13 cellular contexts compared by ENCODE assay signal in genomic region chr9:70415476-70415875, GRCh38. TPM values are rescaled to one million over a fixed set of nuclear protein-coding genes. Genes with fewer than 3 reads are reported as not detected.
DNase-seq lines count a peak whose midpoint lies in the region; ATAC-seq and TF ChIP-seq lines count a peak whose summit lies in the region.
"Had no signal": no experiment of that assay in that cellular context is flagged by ENCODE, and none has a peak within 500 bp of the region (broad histone marks: within the 10 kb centered on the region; RNA-seq: fewer than 3 reads in every experiment).

No MANE protein-coding gene starts in this region.

- ATAC-seq in HG03457 (IDR thresholded peaks at IDR 0.05; ENCODE audit: unreplicated experiment), result no peak
- ATAC-seq: natural killer cell had no signal

- peaks cover 40% of the 10 kb centered on the region for H3K4me1 ChIP-seq in CD8-positive, alpha-beta memory T cell (ENCODE audit: insufficient read depth, low read length)
- H3K4me1 ChIP-seq in adrenal gland (replicated peaks in 1 of 2), result peaks cover 29 to 47% of the 10 kb centered on the region in 2 donors
- peaks cover 0 to 44% (median 8%) of the 10 kb centered on the region in 4 donors for H3K4me1 ChIP-seq in liver (ENCODE audit: control insufficient read depth in 4 of 4, insufficient read depth in 4 of 4, low read length in 3 of 4)
- H3K4me1 ChIP-seq in stomach, result peaks cover 23 to 42% (median 40%) of the 10 kb centered on the region in 4 donors

- intact Hi-C loops in adrenal gland (cut with DNase I), result loop anchor here in 1 of 2 donors (10.0 kb wide), 1 partner anchor 189 kb away; no protein-coding TSS in a partner anchor
- intact Hi-C loops in stomach (cut with DNase I; ENCODE audit: low total_unique reads), result no loop called here
- intact Hi-C loops in activated T-helper 1 cell treated with anti-CD3 and anti-CD28 coated beads, Interleukin-12 subunit alpha, Interleukin-12 subunit beta, Interleukin-2, Interleukin-4 antibody, amounts not matched to agents 30 ng/mL and 10 ng/mL and 1 ng/mL, durations not matched to agents 14 hours and 24 hours and 36 hours (cut with micrococcal nuclease), result no loop called here

- H3K36me3 Mint-ChIP-seq in CD8-positive, alpha-beta memory T cell, result peaks cover 0 to 26% (median 0%) of the 10 kb centered on the region in 3 donors
- H3K36me3 Mint-ChIP-seq in activated T-helper 1 cell treated with anti-CD3 and anti-CD28 coated beads, Interleukin-12 subunit alpha, Interleukin-12 subunit beta, Interleukin-2, Interleukin-4 antibody, amounts not matched to agents 30 ng/mL and 10 ng/mL and 1 ng/mL, durations not matched to agents 14 hours and 24 hours and 36 hours (ENCODE audit: low read depth), result no peaks in the 10 kb centered on the region
- H3K36me3 Mint-ChIP-seq: immature natural killer cell, natural killer cell had no signal

- H3K4me3 ChIP-seq in CD8-positive, alpha-beta memory T cell (ENCODE audit: low read length), result no peak overlapping the region
- H3K4me3 ChIP-seq in adrenal gland (no peak overlapping the region), liver (ENCODE audit: low read depth in 1 of 3, low read length in 3 of 3) (peak overlapping the region; percentile 27 to 89 (median 56)), stomach (peak overlapping the region in 2 of 4 donors; percentile 64 to 65)

- TF ChIP-seq RAD21 in liver (IDR thresholded peaks at IDR 0.05), result no peak

- no peak for TF ChIP-seq EP300 in stomach (IDR thresholded peaks at IDR 0.05)

- TF ChIP-seq CTCF in adrenal gland (IDR thresholded peaks at IDR 0.05) (no peak), liver (IDR thresholded peaks at IDR 0.05; ENCODE audit: low read depth, low read length, missing input control) (no peak), stomach (IDR thresholded peaks at IDR 0.05) (no peak)

- peaks cover 36 to 56% (median 50%) of the 10 kb centered on the region in 3 donors for H3K4me1 Mint-ChIP-seq in CD8-positive, alpha-beta memory T cell
- H3K4me1 Mint-ChIP-seq in activated T-helper 1 cell treated with anti-CD3 and anti-CD28 coated beads, Interleukin-12 subunit alpha, Interleukin-12 subunit beta, Interleukin-2, Interleukin-4 antibody, amounts not matched to agents 30 ng/mL and 10 ng/mL and 1 ng/mL, durations not matched to agents 14 hours and 24 hours and 36 hours (ENCODE audit: low read depth), result peaks cover 43% of the 10 kb centered on the region

- H3K9me3 ChIP-seq in CD8-positive, alpha-beta memory T cell (ENCODE audit: low read length), result no peaks in the 10 kb centered on the region
- no peaks in the 10 kb centered on the region for H3K9me3 ChIP-seq in adrenal gland (replicated peaks in 1 of 3)
- H3K9me3 ChIP-seq in liver (ENCODE audit: control insufficient read depth in 4 of 4, low read length in 3 of 4), result no peaks in the 10 kb centered on the region
- no peaks in the 10 kb centered on the region for H3K9me3 ChIP-seq in stomach

- whole genome bisulfite sequencing in adrenal gland, 4 donors, result 63 to 71% (median 67%) methylated on average over 5 of the region's 5 CpGs
- WGBS in liver, result 64% methylated on average over 5 of the region's 5 CpGs
- WGBS in stomach, 5 donors, result 85 to 87% (median 86%) methylated on average over 5 of the region's 5 CpGs

- CTCF ChIA-PET in CD8-positive, alpha-beta memory T cell (lab: Charles Lee), result interaction anchor here (1.3 to 2.1 kb wide), 2 partner anchors 11 to 69 kb away, joined by 3 to 5 read pairs; no protein-coding TSS in a partner anchor

- H3K27me3 ChIP-seq in CD8-positive, alpha-beta memory T cell (ENCODE audit: insufficient read depth, low read length, poor library complexity, severe bottlenecking), result no peaks in the 10 kb centered on the region
- H3K27me3 ChIP-seq in adrenal gland, result no peaks in the 10 kb centered on the region
- no peaks in the 10 kb centered on the region for H3K27me3 ChIP-seq in liver (ENCODE audit: control insufficient read depth in 4 of 4, insufficient read depth in 4 of 4, low read length in 3 of 4)
- no peaks in the 10 kb centered on the region for H3K27me3 ChIP-seq in stomach

- TF ChIP-seq POLR2A in adrenal gland (IDR thresholded peaks at IDR 0.05) (no peak), stomach (IDR thresholded peaks at IDR 0.05) (no peak)

- peak overlapping the region; percentile 98 for H3K27ac ChIP-seq in CD8-positive, alpha-beta memory T cell (ENCODE audit: low read depth, low read length)
- peak overlapping the region in 4 of 5 donors; percentile 99 to 100 (median 100) for H3K27ac ChIP-seq in adrenal gland
- peak overlapping the region; percentile 87 to 99 for H3K27ac ChIP-seq in liver (ENCODE audit: low read depth in 1 of 2, low read length in 2 of 2)
- peak overlapping the region; percentile 53 to 100 (median 100) for H3K27ac ChIP-seq in stomach

- DNase-seq in CD8-positive, alpha-beta memory T cell, result no peak
- DNase-seq in adrenal gland (peak in 1 of 7 donors; percentile 55), stomach (no peak), nucleus accumbens (lab: John Stamatoyannopoulos, UW) (no peak), NCI-H2029 (lab: John Stamatoyannopoulos, UW) (no peak)
- no peak for DNase-seq in activated T-helper 1 cell treated with anti-CD3 and anti-CD28 coated beads, Interleukin-12 subunit alpha, Interleukin-12 subunit beta, Interleukin-2, Interleukin-4 antibody, amounts not matched to agents 30 ng/mL and 10 ng/mL and 1 ng/mL, durations not matched to agents 14 hours and 24 hours and 36 hours (ENCODE audit: low spot score)
- DNase-seq: activated gamma-delta T cell treated with Interleukin-2 at 50 U/mL for 16 hours; immature natural killer cell; natural killer cell; stimulated activated CD8-positive, alpha-beta memory T cell treated with anti-CD3 and anti-CD28 coated beads, Interleukin-4, amount 100 ng/mL, for 48 hours had no signal

- H3K36me3 ChIP-seq in CD8-positive, alpha-beta memory T cell (ENCODE audit: insufficient read depth, low read length), result no peaks in the 10 kb centered on the region
- H3K36me3 ChIP-seq in adrenal gland (replicated peaks in 1 of 2) (no peaks in the 10 kb centered on the region), liver (ENCODE audit: control insufficient read depth in 4 of 4, insufficient read depth in 3 of 4, low read depth in 1 of 4, low read length in 3 of 4) (no peaks in the 10 kb centered on the region), stomach (no peaks in the 10 kb centered on the region)

- peak overlapping the region; percentile 100 for H3K9ac ChIP-seq in liver (ENCODE audit: low read depth in 1 of 2, low read length in 2 of 2)

- H3K27ac Mint-ChIP-seq in CD8-positive, alpha-beta memory T cell, result peak overlapping the region in 4 of 8 donors; percentile 37 to 100 (median 73)
- H3K27ac Mint-ChIP-seq in activated T-helper 1 cell treated with anti-CD3 and anti-CD28 coated beads, Interleukin-12 subunit alpha, Interleukin-12 subunit beta, Interleukin-2, Interleukin-4 antibody, amounts not matched to agents 30 ng/mL and 10 ng/mL and 1 ng/mL, durations not matched to agents 14 hours and 24 hours and 36 hours, result no peak overlapping the region

- peaks cover 0 to 4% of the 10 kb centered on the region in 2 donors for H3K27me3 Mint-ChIP-seq in CD8-positive, alpha-beta memory T cell
- H3K27me3 Mint-ChIP-seq in activated T-helper 1 cell treated with anti-CD3 and anti-CD28 coated beads, Interleukin-12 subunit alpha, Interleukin-12 subunit beta, Interleukin-2, Interleukin-4 antibody, amounts not matched to agents 30 ng/mL and 10 ng/mL and 1 ng/mL, durations not matched to agents 14 hours and 24 hours and 36 hours (ENCODE audit: insufficient read depth), result peaks cover 1% of the 10 kb centered on the region

- H3K9me3 Mint-ChIP-seq in CD8-positive, alpha-beta memory T cell, result no peaks in the 10 kb centered on the region
- no peaks in the 10 kb centered on the region for H3K9me3 Mint-ChIP-seq in activated T-helper 1 cell treated with anti-CD3 and anti-CD28 coated beads, Interleukin-12 subunit alpha, Interleukin-12 subunit beta, Interleukin-2, Interleukin-4 antibody, amounts not matched to agents 30 ng/mL and 10 ng/mL and 1 ng/mL, durations not matched to agents 14 hours and 24 hours and 36 hours
- H3K9me3 Mint-ChIP-seq: immature natural killer cell; natural killer cell; T-helper 1 cell treated with Interleukin-12 subunit alpha and Interleukin-12 subunit beta and Interleukin-4 antibody, amounts not matched to agents 30 μg/mL and 1 μg/mL, for 36 hours had no signal

- H3K4me3 Mint-ChIP-seq in CD8-positive, alpha-beta memory T cell, result no peak overlapping the region
- no peak overlapping the region for H3K4me3 Mint-ChIP-seq in activated T-helper 1 cell treated with anti-CD3 and anti-CD28 coated beads, Interleukin-12 subunit alpha, Interleukin-12 subunit beta, Interleukin-2, Interleukin-4 antibody, amounts not matched to agents 30 ng/mL and 10 ng/mL and 1 ng/mL, durations not matched to agents 14 hours and 24 hours and 36 hours

- POLR2A ChIA-PET in CD8-positive, alpha-beta memory T cell (lab: Charles Lee), result no interaction called here

TF ChIP-seq in liver, 16 proteins besides CTCF, POLR2A, EP300 and RAD21 (continues in another document):
- TF ChIP-seq YY1 (IDR thresholded peaks at IDR 0.05) (no peak), RXRA (IDR thresholded peaks at IDR 0.05) (no peak), ZBTB33 (IDR thresholded peaks at IDR 0.05) (no peak)

RNA-seq across cellular contexts. Expression of gene KLF9, which starts 1.0 kb away (rescaled TPM):
- total RNA-seq in CD8-positive, alpha-beta memory T cell, result 10 to 100 TPM; 19.2 to 20.2 TPM
- polyA plus RNA-seq in CD8-positive, alpha-beta memory T cell, result 3.9 TPM
- total RNA-seq in adrenal gland (10 to 100 TPM; 34.3 to 80.7 (median 45.3) TPM), liver (10 to 100 TPM in 1 of 2 donors, 1 to 10 TPM in 1; 2.2 to 77.0 TPM), stomach (100 to 1,000 TPM in 2 of 5 donors, 10 to 100 TPM in 3; 37.3 to 174 (median 95.3) TPM)
- polyA plus RNA-seq in adrenal gland (10 to 100 TPM; 16.8 to 34.1 (median 17.1) TPM), liver (10 to 100 TPM; 15.0 to 18.4 TPM), stomach (10 to 100 TPM; 27.9 to 35.9 (median 28.4) TPM)
- total RNA-seq in activated T-helper 1 cell treated with anti-CD3 and anti-CD28 coated beads, Interleukin-12 subunit alpha, Interleukin-12 subunit beta, Interleukin-2, Interleukin-4 antibody, amounts not matched to agents 30 ng/mL and 10 ng/mL and 1 ng/mL, durations not matched to agents 14 hours and 24 hours and 36 hours, result 18.1 and 19.0 TPM in 2 replicates

Comparison
In these comparisons a context has a peak if more than half of its experiments do, and no peak if none do; other contexts are left out.
1. H3K4me3 ChIP-seq: peak in liver (3 of 3); none in CD8-positive, alpha-beta memory T cell (single experiment) and adrenal gland (0 of 4).
2. Peak in every context shown above with its lines, with median percentiles within 50 percentile points of each other: H3K27ac ChIP-seq.